ENCODE assay signal across 8 cellular contexts in genomic region chr16:17416461-17417221, GRCh38. TPM values are rescaled to one million over a fixed set of nuclear protein-coding genes. Genes with fewer than 3 reads are reported as not detected.
DNase-seq lines count a peak whose midpoint lies in the region; ATAC-seq and TF ChIP-seq lines count a peak whose summit lies in the region.

No MANE protein-coding gene starts in this region.

- CTCF ChIA-PET in CD4-positive, alpha-beta memory T cell (lab: Charles Lee; ENCODE audit: partially characterized antibody), result interaction anchor here (0.7 to 4.0 kb wide), 26 partner anchors 8 to 222 kb away, joined by 3 to 38 read pairs (median 4); no protein-coding TSS in a partner anchor
- CTCF ChIA-PET in activated CD4-positive, alpha-beta memory T cell treated with anti-CD3 and anti-CD28 coated beads for 36 hours (lab: Charles Lee), result interaction anchor here (0.6 to 3.1 kb wide), 14 partner anchors 14 to 223 kb away, joined by 3 to 17 read pairs (median 4); no protein-coding TSS in a partner anchor

- H3K36me3 ChIP-seq in CD4-positive, alpha-beta memory T cell (ENCODE audit: insufficient read depth, low read length), result no peaks in the 10 kb centered on the region
- H3K36me3 ChIP-seq in upper lobe of right lung (no peaks in the 10 kb centered on the region), WERI-Rb-1 (no peaks in the 10 kb centered on the region)

- H3K9me3 Mint-ChIP-seq in CD4-positive, alpha-beta memory T cell, result peaks cover 0 to 5% (median 0%) of the 10 kb centered on the region in 8 donors
- peaks cover 4% of the 10 kb centered on the region for H3K9me3 Mint-ChIP-seq in activated CD4-positive, alpha-beta memory T cell treated with anti-CD3 and anti-CD28 coated beads for 36 hours
- H3K9me3 Mint-ChIP-seq in osteocyte (ENCODE audit: unreplicated experiment), result no peaks in the 10 kb centered on the region

- peak overlapping the region; percentile 46 for H3K27ac ChIP-seq in CD4-positive, alpha-beta memory T cell (ENCODE audit: low read depth, low read length)
- peak overlapping the region; percentile 76 for H3K27ac ChIP-seq in HL-60 (replicated peaks)
- H3K27ac ChIP-seq in upper lobe of right lung, result peak overlapping the region; percentile 65
- H3K27ac ChIP-seq in WERI-Rb-1, result no peak overlapping the region

- no peaks in the 10 kb centered on the region for H3K27me3 Mint-ChIP-seq in CD4-positive, alpha-beta memory T cell
- H3K27me3 Mint-ChIP-seq in activated CD4-positive, alpha-beta memory T cell treated with anti-CD3 and anti-CD28 coated beads for 36 hours, result no peaks in the 10 kb centered on the region
- H3K27me3 Mint-ChIP-seq in osteocyte (ENCODE audit: unreplicated experiment), result no peaks in the 10 kb centered on the region

- H3K4me1 ChIP-seq in CD4-positive, alpha-beta memory T cell (ENCODE audit: insufficient read depth, low read length), result peaks cover 45% of the 10 kb centered on the region
- H3K4me1 ChIP-seq in upper lobe of right lung, result peaks cover 20% of the 10 kb centered on the region

- peak overlapping the region; percentile 82 to 95 (median 92) for H3K27ac Mint-ChIP-seq in CD4-positive, alpha-beta memory T cell
- H3K27ac Mint-ChIP-seq in activated CD4-positive, alpha-beta memory T cell treated with anti-CD3 and anti-CD28 coated beads for 36 hours, result peak overlapping the region; percentile 94
- H3K27ac Mint-ChIP-seq in osteocyte (ENCODE audit: unreplicated experiment), result peak overlapping the region; percentile 68

- peak; percentile 86 for ATAC-seq in GM19467 (IDR thresholded peaks at IDR 0.05; ENCODE audit: unreplicated experiment)
- peak; percentile 91 for ATAC-seq in upper lobe of right lung

- H3K27me3 ChIP-seq in CD4-positive, alpha-beta memory T cell (ENCODE audit: insufficient read depth, low read length), result no peaks in the 10 kb centered on the region
- no peaks in the 10 kb centered on the region for H3K27me3 ChIP-seq in HL-60 (ENCODE audit: insufficient read depth, poor library complexity, severe bottlenecking)
- H3K27me3 ChIP-seq in upper lobe of right lung, result no peaks in the 10 kb centered on the region
- no peaks in the 10 kb centered on the region for H3K27me3 ChIP-seq in WERI-Rb-1 (ENCODE audit: insufficient read depth, low read depth, severe bottlenecking)

- H3K4me3 ChIP-seq in CD4-positive, alpha-beta memory T cell (ENCODE audit: low read length in 2 of 2), result peak overlapping the region; percentile 37 to 58
- H3K4me3 ChIP-seq in HL-60 (replicated peaks; ENCODE audit: insufficient read depth, low read length) (peak overlapping the region; percentile 10; the same call in 1 of the 2 replicates), upper lobe of right lung (no peak overlapping the region), WERI-Rb-1 (ENCODE audit: low read depth, low read length) (no peak overlapping the region)

- no peaks in the 10 kb centered on the region for H3K9me3 ChIP-seq in CD4-positive, alpha-beta memory T cell (ENCODE audit: control insufficient read depth in 1 of 2, low read length in 2 of 2)
- H3K9me3 ChIP-seq in upper lobe of right lung (no peaks in the 10 kb centered on the region), WERI-Rb-1 (ENCODE audit: severe bottlenecking) (no peaks in the 10 kb centered on the region)

- intact Hi-C loops in CD4-positive, alpha-beta memory T cell (cut with micrococcal nuclease), result loop anchor here (1.0 to 5.0 kb wide), 4 partner anchors 14 to 52 kb away; no protein-coding TSS in a partner anchor
- intact Hi-C loops in activated CD4-positive, alpha-beta memory T cell treated with anti-CD3 and anti-CD28 coated beads for 36 hours (cut with micrococcal nuclease), result loop anchor here (1.0 to 5.0 kb wide), 6 partner anchors 23 to 143 kb away; partner anchors contain the start of gene XYLT1
- intact Hi-C loops in upper lobe of right lung (cut with DNase I), result no loop called here

- no peaks in the 10 kb centered on the region for H3K36me3 Mint-ChIP-seq in CD4-positive, alpha-beta memory T cell
- H3K36me3 Mint-ChIP-seq in activated CD4-positive, alpha-beta memory T cell treated with anti-CD3 and anti-CD28 coated beads for 36 hours, result peaks cover 3% of the 10 kb centered on the region
- no peaks in the 10 kb centered on the region for H3K36me3 Mint-ChIP-seq in osteocyte (ENCODE audit: unreplicated experiment)

- peaks cover 41 to 70% (median 60%) of the 10 kb centered on the region in 4 donors for H3K4me1 Mint-ChIP-seq in CD4-positive, alpha-beta memory T cell
- peaks cover 48% of the 10 kb centered on the region for H3K4me1 Mint-ChIP-seq in activated CD4-positive, alpha-beta memory T cell treated with anti-CD3 and anti-CD28 coated beads for 36 hours (ENCODE audit: low read depth)
- H3K4me1 Mint-ChIP-seq in osteocyte (ENCODE audit: unreplicated experiment), result peaks cover 31% of the 10 kb centered on the region

- POLR2A ChIA-PET in CD4-positive, alpha-beta memory T cell (lab: Charles Lee; ENCODE audit: partially characterized antibody), result interaction anchor here (0.7 to 5.2 kb wide), 19 partner anchors 10 to 69 kb away, joined by 3 to 61 read pairs (median 5); no protein-coding TSS in a partner anchor
- POLR2A ChIA-PET in activated CD4-positive, alpha-beta memory T cell treated with anti-CD3 and anti-CD28 coated beads for 36 hours (lab: Charles Lee), result interaction anchor here (0.7 to 2.2 kb wide), 11 partner anchors 23 to 72 kb away, joined by 3 to 10 read pairs (median 4); no protein-coding TSS in a partner anchor

- DNase-seq in CD4-positive, alpha-beta memory T cell, result peak; percentile 61 to 69 (median 65)
- DNase-seq in HL-60 (ENCODE audit: low read depth in 1 of 2, low spot score in 1 of 2) (peak; percentile 82 to 90), fibroblast of gingiva (ENCODE audit: low read depth) (peak; percentile 54), osteocyte (ENCODE audit: extremely low spot score, unreplicated experiment) (no peak), upper lobe of right lung (peak; percentile 71), WERI-Rb-1 (no peak)
- DNase-seq in activated CD4-positive, alpha-beta memory T cell treated with anti-CD3 and anti-CD28 coated beads for 36 hours, result peak; percentile 73

- TF ChIP-seq CTCF in HL-60 (IDR thresholded peaks at IDR 0.05; ENCODE audit: insufficient read depth, low read length) (no peak), osteocyte (IDR thresholded peaks at IDR 0.05) (peak; percentile 34), upper lobe of right lung (IDR thresholded peaks at IDR 0.05) (no peak), WERI-Rb-1 (IDR thresholded peaks at IDR 0.05; ENCODE audit: low read depth, low read length) (no peak)

- H3K4me3 Mint-ChIP-seq in CD4-positive, alpha-beta memory T cell, result peak overlapping the region; percentile 80 to 93 (median 87)
- H3K4me3 Mint-ChIP-seq in activated CD4-positive, alpha-beta memory T cell treated with anti-CD3 and anti-CD28 coated beads for 36 hours, result peak overlapping the region; percentile 63
- H3K4me3 Mint-ChIP-seq in osteocyte (ENCODE audit: unreplicated experiment), result no peak overlapping the region

RNA-seq across cellular contexts. Expression of gene XYLT1, which starts 54.1 kb away (rescaled TPM):
- 10 to 100 TPM; 46.3 to 48.5 TPM for total RNA-seq in CD4-positive, alpha-beta memory T cell
- polyA plus RNA-seq in CD4-positive, alpha-beta memory T cell, result 1 to 10 TPM; 1.4 to 2.8 TPM
- 1 to 10 TPM; 6.2 to 6.8 TPM for total RNA-seq in activated CD4-positive, alpha-beta memory T cell treated with anti-CD3 and anti-CD28 coated beads for 36 hours
- total RNA-seq in osteocyte, result 9.0 and 11.1 TPM in 2 replicates
- 12.1 TPM for total RNA-seq in upper lobe of right lung

Comparison
In these comparisons a context has a peak if more than half of its experiments do, and no peak if none do; other contexts are left out.
1. DNase-seq: peak in CD4-positive, alpha-beta memory T cell (5 of 5), HL-60 (2 of 2), activated CD4-positive, alpha-beta memory T cell treated with anti-CD3 and anti-CD28 coated beads for 36 hours (single experiment), fibroblast of gingiva (single experiment) and upper lobe of right lung (single experiment); none in osteocyte (single experiment) and WERI-Rb-1 (single experiment).
2. H3K4me3 ChIP-seq: peak in CD4-positive, alpha-beta memory T cell (2 of 2) and HL-60 (single experiment); none in upper lobe of right lung (single experiment) and WERI-Rb-1 (single experiment).
3. Peak in every context shown above with its lines, with median percentiles within 50 percentile points of each other: H3K27ac Mint-ChIP-seq.